ENCODE assay signal across 8 cellular contexts in genomic region chr17:28042657-28042720, GRCh38. TPM values are rescaled to one million over a fixed set of nuclear protein-coding genes. Genes with fewer than 3 reads are reported as not detected.
DNase-seq lines count a peak whose midpoint lies in the region; TF ChIP-seq lines count a peak whose summit lies in the region.

Gene NLK, plus strand, starts transcription at chr17:28042677. Its CDS starts 197 bp downstream, at chr17:28042874.

- H3K27me3 ChIP-seq in BJ (ENCODE audit: control insufficient read depth, insufficient read depth, low read length), result no peaks in the 10 kb centered on the region
- H3K27me3 ChIP-seq in OCI-LY3 (ENCODE audit: low read depth, low read length), result no peaks in the 10 kb centered on the region

- H3K79me2 ChIP-seq in OCI-LY3 (ENCODE audit: low read length), result peaks cover 39% of the 10 kb centered on the region

- POLR2A ChIA-PET in BJ (lab: Charles Lee), result no interaction called here

- peak within 1 kb of the TSS; percentile 89 to 95 (median 93) for H3K4me3 Mint-ChIP-seq in nephron

- H3K27me3 Mint-ChIP-seq in nephron (ENCODE audit: low read depth), result no peaks in the 10 kb centered on the region

- H4K20me1 ChIP-seq in OCI-LY3 (ENCODE audit: insufficient read depth, low read length), result peaks cover 5% of the 10 kb centered on the region; the same call in 1 of the 2 replicates

- no peak within 1 kb of the TSS for H2AFZ ChIP-seq in OCI-LY3 (ENCODE audit: low read depth, low read length)

- peak within 1 kb of the TSS; percentile 39 to 85 (median 81) for H3K27ac Mint-ChIP-seq in nephron

- peak within 1 kb of the TSS; percentile 83 for H3K9ac ChIP-seq in OCI-LY3 (ENCODE audit: low read length)

- DNase-seq in BJ (ENCODE audit: low read depth) (no peak), epithelial cell of esophagus (ENCODE audit: low read depth) (no peak), NCI-H1417 (lab: John Stamatoyannopoulos, UW) (no peak), islet precursor cell (no peak), NCI-H146 (lab: John Stamatoyannopoulos, UW) (no peak), cerebellar nuclear complex (lab: John Stamatoyannopoulos, UW) (no peak)

- TF ChIP-seq CTCF in BJ (IDR thresholded peaks at IDR 0.05; ENCODE audit: insufficient read depth, low read depth, low read length) (no peak), OCI-LY3 (IDR thresholded peaks at IDR 0.05; ENCODE audit: low read depth, low read length) (no peak), epithelial cell of esophagus (IDR thresholded peaks at IDR 0.05; ENCODE audit: insufficient read depth, low read depth, low read length, missing control alignments) (no peak), nephron (IDR thresholded peaks at IDR 0.05; ENCODE audit: unreplicated experiment in 3 of 3) (no peak)

- H3K36me3 ChIP-seq in BJ (ENCODE audit: control insufficient read depth, insufficient read depth, low read length) (no peaks in the 10 kb centered on the region), OCI-LY3 (replicated peaks; ENCODE audit: low read depth, low read length) (no peaks in the 10 kb centered on the region)

- H3K4me3 ChIP-seq in BJ (ENCODE audit: low read depth, low read length) (peak within 1 kb of the TSS; percentile 75), OCI-LY3 (ENCODE audit: low read length) (peak within 1 kb of the TSS; percentile 97), epithelial cell of esophagus (ENCODE audit: low read length) (peak within 1 kb of the TSS; percentile 68)

- CTCF ChIA-PET in BJ (lab: Yijun Ruan, JAX), result no interaction called here

- peaks cover 44% of the 10 kb centered on the region for H3K4me1 Mint-ChIP-seq in nephron

- H3K36me3 Mint-ChIP-seq in nephron (ENCODE audit: low read depth), result peaks cover 8% of the 10 kb centered on the region

- H3K9me3 Mint-ChIP-seq in nephron, result peaks cover 6% of the 10 kb centered on the region

- no peaks in the 10 kb centered on the region for H3K9me3 ChIP-seq in OCI-LY3 (ENCODE audit: insufficient read depth, low read length)

- H3K4me2 ChIP-seq in OCI-LY3 (ENCODE audit: low read length), result peak within 1 kb of the TSS; percentile 89

- H3K27ac ChIP-seq in OCI-LY3 (ENCODE audit: low read length), result no peak within 1 kb of the TSS

- H3K4me1 ChIP-seq in OCI-LY3 (ENCODE audit: low read length), result peaks cover 31% of the 10 kb centered on the region

RNA-seq across cellular contexts. Expression of gene NLK, which starts in this region (rescaled TPM):
- 16.5 and 25.1 TPM in 2 replicates for polyA plus RNA-seq in BJ (2011; rRNA removed)
- 32.6 and 54.4 TPM in 2 replicates for polyA minus RNA-seq in BJ (2011; rRNA and poly(A)+ RNA removed)
